1 cellular context compared by ENCODE assay signal in the genomic region with DNA sequence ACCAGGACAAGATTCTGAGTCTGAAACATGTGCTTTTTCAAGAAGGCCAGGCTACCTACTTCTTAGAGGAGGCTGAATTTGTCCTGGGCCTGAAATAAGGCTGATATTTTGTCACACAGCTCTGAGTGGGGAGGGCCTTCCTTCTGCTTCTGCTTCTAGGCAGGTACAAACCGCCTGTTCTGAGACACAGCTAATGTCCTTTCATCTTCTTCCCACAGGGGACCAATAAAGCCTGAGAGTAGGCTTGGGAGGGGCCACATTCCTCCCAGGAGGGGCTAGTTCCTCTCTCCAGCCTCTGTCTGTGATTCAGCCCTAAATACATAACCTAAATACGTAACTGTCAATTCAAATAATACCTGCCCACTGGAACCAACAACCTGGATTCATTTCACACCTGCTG.
TF ChIP-seq lines count a peak whose summit lies in the region.

No MANE protein-coding gene starts in this region.

TF ChIP-seq in GM23338, 12 proteins besides CTCF, POLR2A, EP300 and RAD21:
- TF ChIP-seq POLR2AphosphoS5 (IDR thresholded peaks at IDR 0.05; ENCODE audit: low read depth), result no peak
- no peak for TF ChIP-seq EZH2 (IDR thresholded peaks at IDR 0.05; ENCODE audit: low read depth, unreplicated experiment)
- no peak for TF ChIP-seq EZH2phosphoT487 (IDR thresholded peaks at IDR 0.05; ENCODE audit: unreplicated experiment)
